Comparison of ENCODE assay signal across 10 cellular contexts in the genomic region with DNA sequence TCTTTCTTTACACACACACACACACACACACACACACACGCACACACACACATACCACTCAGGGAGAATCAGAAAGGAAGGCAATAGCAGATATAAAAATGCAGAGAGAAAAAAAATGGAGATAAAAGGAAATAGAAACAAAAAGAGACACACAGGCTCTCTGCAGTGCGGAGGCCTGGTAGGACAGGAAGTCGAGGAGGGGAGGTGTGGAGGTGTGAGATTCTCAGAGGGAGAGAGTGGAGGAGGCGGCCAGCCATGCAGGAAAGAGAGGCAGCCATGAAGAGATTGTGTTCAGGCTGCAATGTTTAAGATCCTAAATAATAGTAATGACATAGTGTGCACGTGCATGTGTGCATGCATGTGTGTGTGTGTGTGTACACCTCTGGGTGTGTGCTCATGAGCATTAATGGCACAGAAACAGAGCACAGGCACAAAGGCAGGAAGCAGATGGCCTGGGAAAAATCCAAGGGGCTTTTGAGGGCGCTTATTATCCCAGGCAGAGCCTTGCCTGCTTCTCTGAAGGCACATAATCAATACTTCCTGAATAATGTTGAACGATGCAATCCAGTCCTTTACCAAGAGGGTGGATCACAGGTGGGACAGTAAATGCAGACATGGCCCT.
DNase-seq lines count a peak whose midpoint lies in the region; ATAC-seq and TF ChIP-seq lines count a peak whose summit lies in the region.
"Had no signal": no experiment of that assay in that cellular context is flagged by ENCODE, and none has a peak within 500 bp of the region (broad histone marks: within the 10 kb centered on the region; RNA-seq: fewer than 3 reads in every experiment).

No MANE protein-coding gene starts in this region.

- H3K4me1 Mint-ChIP-seq in Caco-2 (ENCODE audit: low read depth, unreplicated experiment), result no peaks in the 10 kb centered on the region

- TF ChIP-seq CTCF in GM13977 (IDR thresholded peaks at IDR 0.05; ENCODE audit: extremely low read depth, insufficient read depth, missing control alignments) (no peak), Caco-2 (IDR thresholded peaks at IDR 0.05; ENCODE audit: insufficient read depth in 1 of 2, low read depth in 1 of 2, low read length in 1 of 2, severe bottlenecking in 1 of 2, unreplicated experiment in 1 of 2) (no peak)

- no TSS peak for BruUV-seq in Caco-2 (replicated peaks; lab: Mats Ljungman, UMichigan)

- H3K27me3 ChIP-seq in Caco-2 (replicated peaks; ENCODE audit: control insufficient read depth, insufficient read depth, low read length), result no peaks in the 10 kb centered on the region; the same call in 1 of the 2 replicates

- ATAC-seq in left lobe of liver, result no peak

- intact Hi-C loops in Caco-2 (cut with micrococcal nuclease; ENCODE audit: unreplicated experiment), result no loop called here

- CTCF ChIA-PET in Caco-2 (lab: Charles Lee), result no interaction called here

- no peak overlapping the region for H3K4me3 ChIP-seq in Caco-2 (ENCODE audit: low read depth, low read length)

- no peak overlapping the region for H3K27ac Mint-ChIP-seq in Caco-2 (ENCODE audit: unreplicated experiment)

- no peak overlapping the region for H3K4me3 Mint-ChIP-seq in Caco-2 (ENCODE audit: unreplicated experiment)
- H3K4me3 Mint-ChIP-seq: neural crest cell had no signal

- peaks cover 14% of the 10 kb centered on the region for H3K27me3 Mint-ChIP-seq in Caco-2 (ENCODE audit: insufficient read depth, unreplicated experiment)

- H3K9me3 ChIP-seq in Caco-2, result no peaks in the 10 kb centered on the region

- in situ Hi-C loops in GM13977 (cut with MboI; ENCODE audit: low pct_unique_long_range_greater_than_20kb, low sequenced_read_pairs, unreplicated experiment), result no loop called here

- no peaks in the 10 kb centered on the region for H3K9me3 Mint-ChIP-seq in Caco-2 (ENCODE audit: unreplicated experiment)
- H3K9me3 Mint-ChIP-seq: neural crest cell had no signal

- POLR2A ChIA-PET in Caco-2 (lab: Charles Lee), result no interaction called here

- peak; percentile 18 for DNase-seq in NK-92 treated with Interleukin-12 subunit alpha and Interleukin-12 subunit beta, amount 100 ng/mL, for 24 hours (lab: John Stamatoyannopoulos, UW)
- no peak for DNase-seq in NK-92 (lab: John Stamatoyannopoulos, UW; ENCODE audit: unreplicated experiment)
- peak; percentile 57 for DNase-seq in NCI-H69 (lab: John Stamatoyannopoulos, UW)
- DNase-seq in dermis microvascular lymphatic vessel endothelial cell (ENCODE audit: low read depth in 2 of 2), result peak; percentile 88 to 92
- peak in 2 of 3 experiments; percentile 5 to 11 for DNase-seq in stimulated activated CD4-positive, alpha-beta T cell treated with anti-CD3 and anti-CD28 coated beads, TNF-alpha, amount 100 ng/mL, for 24 hours (ENCODE audit: low read depth in 3 of 3)
- DNase-seq in left lobe of liver (ENCODE audit: low spot score), result no peak
- no peak for DNase-seq in GM13977 (ENCODE audit: low spot score)
- no peak for DNase-seq in Caco-2
- DNase-seq: NCI-H1105 treated with DMSO at 0.1 percent for 48 hours had no signal

- no peaks in the 10 kb centered on the region for H3K36me3 Mint-ChIP-seq in Caco-2 (ENCODE audit: insufficient read depth, unreplicated experiment)

- no peaks in the 10 kb centered on the region for H3K36me3 ChIP-seq in Caco-2 (ENCODE audit: control insufficient read depth, insufficient read depth, low read length)

- H3K4me1 ChIP-seq in Caco-2, result no peaks in the 10 kb centered on the region

Comparison
In these comparisons a context has a peak if more than half of its experiments do, and no peak if none do; other contexts are left out.
1. DNase-seq: peak in NK-92 treated with Interleukin-12 subunit alpha and Interleukin-12 subunit beta, amount 100 ng/mL, for 24 hours (single experiment), NCI-H69 (single experiment), dermis microvascular lymphatic vessel endothelial cell (2 of 2) and stimulated activated CD4-positive, alpha-beta T cell treated with anti-CD3 and anti-CD28 coated beads, TNF-alpha, amount 100 ng/mL, for 24 hours (2 of 3); none in NK-92 (single experiment), left lobe of liver (single experiment), GM13977 (single experiment) and Caco-2 (0 of 2).